In the genomic region with DNA sequence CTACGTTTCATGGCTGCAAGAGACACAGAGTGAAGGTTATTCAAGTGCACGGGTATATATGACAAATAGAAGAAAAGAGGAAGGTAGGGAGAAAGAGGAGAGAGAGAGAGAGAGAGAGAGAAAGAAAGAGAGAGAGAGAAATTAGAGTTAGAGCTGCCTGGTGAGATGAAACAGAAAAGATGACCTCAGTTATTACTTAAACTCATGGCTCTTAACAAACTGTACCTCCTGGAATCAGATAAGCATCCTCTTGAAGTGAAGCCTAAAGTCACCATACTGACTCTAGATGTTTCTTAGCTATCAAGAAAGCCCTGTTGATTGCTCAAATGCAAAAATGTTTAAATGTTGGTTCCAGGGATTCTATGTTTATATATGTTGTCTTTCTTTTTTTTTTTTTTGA, we compare ENCODE assay signal across 22 cellular contexts.
"Had no signal": no experiment of that assay in that cellular context is flagged by ENCODE, and none has a peak within 500 bp of the region (broad histone marks: within the 10 kb centered on the region; RNA-seq: fewer than 3 reads in every experiment).

No MANE protein-coding gene starts in this region.

- H3K27ac Mint-ChIP-seq: activated CD4-positive, alpha-beta memory T cell treated with anti-CD3 and anti-CD28 coated beads, Interleukin-2, amount 10 ng/mL, durations not matched to agents 7 days and 5 days; activated T-helper 2 cell treated with anti-CD3 and anti-CD28 coated beads, Interferon-gamma antibody, Interleukin-2, Interleukin-4, amounts not matched to agents 10 μg/mL and 5 μg/mL and 100 μg/mL, durations not matched to agents 14 hours and 24 hours and 36 hours; naive B cell; progenitor cell of endocrine pancreas had no signal

- H3K27me3 ChIP-seq: heart right ventricle, tibial nerve, uterus had no signal

- H3K27me3 Mint-ChIP-seq: activated CD4-positive, alpha-beta memory T cell treated with anti-CD3 and anti-CD28 coated beads, Interleukin-2, amount 10 ng/mL, durations not matched to agents 7 days and 5 days; central memory CD8-positive, alpha-beta T cell; naive B cell; progenitor cell of endocrine pancreas had no signal

- H3K27ac ChIP-seq: coronary artery, heart right ventricle, tibial nerve, uterus had no signal

- FAIRE-seq: endometrium had no signal

- H3K36me3 ChIP-seq: heart right ventricle, tibial nerve, uterus had no signal

- H3K4me3 ChIP-seq: coronary artery, heart right ventricle, mucosa of descending colon, tibial nerve, uterus had no signal

- H3K4me1 Mint-ChIP-seq: activated CD4-positive, alpha-beta memory T cell treated with anti-CD3 and anti-CD28 coated beads, Interleukin-2, amount 10 ng/mL, durations not matched to agents 7 days and 5 days; central memory CD8-positive, alpha-beta T cell; naive B cell had no signal

- H3K4me3 Mint-ChIP-seq: activated CD4-positive, alpha-beta memory T cell treated with anti-CD3 and anti-CD28 coated beads, Interleukin-2, amount 10 ng/mL, durations not matched to agents 7 days and 5 days; central memory CD8-positive, alpha-beta T cell; naive B cell; neural crest cell had no signal

- H3K9me3 ChIP-seq: heart right ventricle, mucosa of descending colon, tibial nerve, uterus had no signal

- DNase-seq: activated CD4-positive, alpha-beta memory T cell treated with anti-CD3 and anti-CD28 coated beads, Interleukin-2, amount 10 ng/mL, durations not matched to agents 7 days and 5 days; activated CD4-positive, alpha-beta T cell treated with anti-CD3 and anti-CD28 coated beads for 48 hours; activated CD4-positive, CD25-positive, alpha-beta regulatory T cell; activated naive CD4-positive, alpha-beta T cell treated with Interleukin-2 at 50 U/mL for 16 hours; activated T-cell treated with anti-CD3 and anti-CD28 coated beads, Interleukin-2, amount 50 U/mL, for 1 hour; anterior cingulate cortex; erythroblast; heart right ventricle; kidney glomerular epithelial cell; mesenchymal stem cell; mucosa of descending colon; naive B cell; stimulated activated CD4-positive, alpha-beta T cell treated with anti-CD3 and anti-CD28 coated beads, Interleukin-2, amount 100 ng/mL, for 24 hours; stimulated activated naive CD4-positive, alpha-beta T cell treated with Interleukin-2 at 50 U/mL for 16 hours; uterus had no signal

- ATAC-seq: heart right ventricle, mucosa of descending colon had no signal

- H3K9me3 Mint-ChIP-seq: neural crest cell had no signal

- H3K36me3 Mint-ChIP-seq: naive B cell had no signal

- H3K4me1 ChIP-seq: heart right ventricle, tibial nerve, uterus had no signal
